16 cellular contexts compared by ENCODE assay signal in the genomic region with DNA sequence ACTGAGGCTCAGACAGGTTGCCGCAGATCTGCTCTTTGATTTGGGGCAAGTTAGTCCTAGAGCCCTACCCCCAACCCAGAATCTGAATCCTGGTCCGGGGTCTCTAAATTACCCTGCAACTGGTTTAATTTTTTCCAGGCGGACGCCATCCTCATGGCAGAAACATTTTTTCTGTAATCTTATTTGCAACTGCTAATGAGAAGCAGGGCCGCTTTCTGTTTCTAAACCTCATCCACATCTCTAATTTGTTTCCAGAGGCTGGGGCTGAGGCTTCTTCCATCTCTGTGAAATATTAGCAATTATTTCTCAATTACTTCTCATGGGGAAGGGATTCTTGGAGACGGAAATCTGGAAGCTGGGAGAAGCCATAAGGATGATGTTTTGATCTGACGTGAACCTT.
"Had no signal": no experiment of that assay in that cellular context is flagged by ENCODE, and none has a peak within 500 bp of the region (broad histone marks: within the 10 kb centered on the region; RNA-seq: fewer than 3 reads in every experiment).

No MANE protein-coding gene starts in this region.

- ATAC-seq: activated CD8-positive, alpha-beta T cell treated with anti-CD3 and anti-CD28 coated beads for 36 hours; activated naive CD4-positive, alpha-beta T cell treated with anti-CD3 and anti-CD28 coated beads, Interleukin-2, amount 50 U/mL, for 72 hours; mucosa of descending colon; pancreas; stimulated activated effector memory CD8-positive, alpha-beta T cell treated with anti-CD3 and anti-CD28 coated beads, Interleukin-12 subunit alpha, Interleukin-12 subunit beta, amount 100 ng/mL, for 72 hours; T-helper 17 cell had no signal

- H3K36me3 Mint-ChIP-seq: natural killer cell treated with Interleukin-12 subunit alpha and Interleukin-12 subunit beta and Interleukin-15 and Interleukin-18, amount 100 ng/mL, for 72 hours; stimulated activated effector memory CD8-positive, alpha-beta T cell treated with anti-CD3 and anti-CD28 coated beads, Interleukin-12 subunit alpha, Interleukin-12 subunit beta, amount 100 ng/mL, for 72 hours had no signal

- H3K27ac ChIP-seq: coronary artery, pancreas had no signal

- H3K4me3 Mint-ChIP-seq: activated CD8-positive, alpha-beta T cell treated with anti-CD3 and anti-CD28 coated beads for 36 hours; central memory CD8-positive, alpha-beta T cell; natural killer cell treated with Interleukin-12 subunit alpha and Interleukin-12 subunit beta and Interleukin-15 and Interleukin-18, amount 100 ng/mL, for 72 hours; stimulated activated effector memory CD8-positive, alpha-beta T cell treated with anti-CD3 and anti-CD28 coated beads, Interleukin-12 subunit alpha, Interleukin-12 subunit beta, amount 100 ng/mL, for 72 hours; T-helper 17 cell had no signal

- H3K4me3 ChIP-seq: coronary artery, mucosa of descending colon, pancreas had no signal

- H3K9me3 Mint-ChIP-seq: activated CD8-positive, alpha-beta T cell treated with anti-CD3 and anti-CD28 coated beads for 36 hours; central memory CD8-positive, alpha-beta T cell; natural killer cell treated with Interleukin-12 subunit alpha and Interleukin-12 subunit beta and Interleukin-15 and Interleukin-18, amount 100 ng/mL, for 72 hours; stimulated activated effector memory CD8-positive, alpha-beta T cell treated with anti-CD3 and anti-CD28 coated beads, Interleukin-12 subunit alpha, Interleukin-12 subunit beta, amount 100 ng/mL, for 72 hours had no signal

- H3K27me3 ChIP-seq: pancreas had no signal

- H3K9me3 ChIP-seq: mucosa of descending colon, pancreas had no signal

- H3K27me3 Mint-ChIP-seq: activated CD8-positive, alpha-beta T cell treated with anti-CD3 and anti-CD28 coated beads for 36 hours; central memory CD8-positive, alpha-beta T cell; natural killer cell treated with Interleukin-12 subunit alpha and Interleukin-12 subunit beta and Interleukin-15 and Interleukin-18, amount 100 ng/mL, for 72 hours had no signal

- H3K4me1 ChIP-seq: pancreas had no signal

- H3K4me1 Mint-ChIP-seq: central memory CD8-positive, alpha-beta T cell; stimulated activated effector memory CD8-positive, alpha-beta T cell treated with anti-CD3 and anti-CD28 coated beads, Interleukin-12 subunit alpha, Interleukin-12 subunit beta, amount 100 ng/mL, for 72 hours; T-helper 17 cell had no signal

- DNase-seq: activated CD4-positive, alpha-beta T cell treated with anti-CD3 and anti-CD28 coated beads for 48 hours; activated CD8-positive, alpha-beta memory T cell treated with anti-CD3 and anti-CD28 coated beads, Interleukin-2, amount 50 U/mL, for 4 hours; activated CD8-positive, alpha-beta T cell treated with anti-CD3 and anti-CD28 coated beads for 36 hours; activated gamma-delta T cell; activated T-cell treated with anti-CD3 and anti-CD28 coated beads, Interleukin-2, amount 50 U/mL, for 48 hours; effector CD8-positive, alpha-beta T cell; islet precursor cell; mammary epithelial cell; mucosa of descending colon; pancreas; T-helper 17 cell had no signal

- H3K27ac Mint-ChIP-seq: activated CD8-positive, alpha-beta T cell treated with anti-CD3 and anti-CD28 coated beads for 36 hours; activated naive CD4-positive, alpha-beta T cell treated with anti-CD3 and anti-CD28 coated beads, Interleukin-2, amount 50 U/mL, for 72 hours; natural killer cell treated with Interleukin-12 subunit alpha and Interleukin-12 subunit beta and Interleukin-15 and Interleukin-18, amount 100 ng/mL, for 72 hours; stimulated activated effector memory CD8-positive, alpha-beta T cell treated with anti-CD3 and anti-CD28 coated beads, Interleukin-12 subunit alpha, Interleukin-12 subunit beta, amount 100 ng/mL, for 72 hours; T-helper 17 cell had no signal

- H3K36me3 ChIP-seq: pancreas had no signal
